17 cellular contexts compared by ENCODE assay signal in genomic region chr2:68809324-68810240, GRCh38.
DNase-seq lines count a peak whose midpoint lies in the region; ATAC-seq, FAIRE-seq and TF ChIP-seq lines count a peak whose summit lies in the region.
"Had no signal": no experiment of that assay in that cellular context is flagged by ENCODE, and none has a peak within 500 bp of the region (broad histone marks: within the 10 kb centered on the region; RNA-seq: fewer than 3 reads in every experiment).

No MANE protein-coding gene starts in this region.

- peaks cover 43% of the 10 kb centered on the region for H3K4me1 ChIP-seq in CD4-positive, alpha-beta memory T cell (ENCODE audit: insufficient read depth, low read length)
- H3K4me1 ChIP-seq in keratinocyte (ENCODE audit: control insufficient read depth, extremely low read depth, insufficient read depth, low read length) (peaks cover 68% of the 10 kb centered on the region), lower lobe of right lung (peaks cover 36% of the 10 kb centered on the region)

- H3K4me3 Mint-ChIP-seq in CD4-positive, alpha-beta memory T cell, result no peak overlapping the region
- H3K4me3 Mint-ChIP-seq in activated CD8-positive, alpha-beta T cell treated with anti-CD3 and anti-CD28 coated beads, Interleukin-2, amount 10 ng/mL, durations not matched to agents 7 days and 5 days, result no peak overlapping the region

- peak overlapping the region; percentile 16 for H3K9ac ChIP-seq in keratinocyte (ENCODE audit: control insufficient read depth, extremely low read depth, insufficient read depth, low read length)

- POLR2A ChIA-PET in CD4-positive, alpha-beta memory T cell (lab: Charles Lee; ENCODE audit: partially characterized antibody), result interaction anchor here (0.6 to 1.2 kb wide), 5 partner anchors 8 to 58 kb away, joined by 3 read pairs; no protein-coding TSS in a partner anchor
- POLR2A ChIA-PET in activated CD8-positive, alpha-beta T cell treated with anti-CD3 and anti-CD28 coated beads, Interleukin-2, amount 10 ng/mL, durations not matched to agents 7 days and 5 days (lab: Charles Lee), result no interaction called here

- peaks cover 78 to 79% of the 10 kb centered on the region in 2 donors for H3K36me3 Mint-ChIP-seq in CD4-positive, alpha-beta memory T cell
- peaks cover 76% of the 10 kb centered on the region for H3K36me3 Mint-ChIP-seq in activated CD8-positive, alpha-beta T cell treated with anti-CD3 and anti-CD28 coated beads, Interleukin-2, amount 10 ng/mL, durations not matched to agents 7 days and 5 days (ENCODE audit: low read depth)

- peaks cover 3% of the 10 kb centered on the region for H3K79me2 ChIP-seq in keratinocyte (ENCODE audit: control insufficient read depth, insufficient read depth, low read length)

- CTCF ChIA-PET in CD4-positive, alpha-beta memory T cell (lab: Charles Lee; ENCODE audit: partially characterized antibody), result interaction anchor here (0.7 to 2.7 kb wide), 4 partner anchors 33 to 101 kb away, joined by 3 to 11 read pairs (median 4); no protein-coding TSS in a partner anchor
- CTCF ChIA-PET in activated CD8-positive, alpha-beta T cell treated with anti-CD3 and anti-CD28 coated beads, Interleukin-2, amount 10 ng/mL, durations not matched to agents 7 days and 5 days (lab: Charles Lee), result interaction anchor here (1.2 kb wide), 1 partner anchor 58 kb away, joined by 3 read pairs; no protein-coding TSS in a partner anchor

- DNase-seq in CD4-positive, alpha-beta memory T cell, result no peak
- DNase-seq in Jurkat, Clone E6-1 (ENCODE audit: low read depth, low spot score), result peak; percentile 81
- peak; percentile 12 for DNase-seq in activated CD8-positive, alpha-beta T cell treated with anti-CD3 and anti-CD28 coated beads, Interleukin-2, amount 10 ng/mL, durations not matched to agents 7 days and 5 days
- DNase-seq in keratinocyte (ENCODE audit: low read depth, low spot score), result peak; percentile 81
- no peak for DNase-seq in CD1c-positive myeloid dendritic cell (ENCODE audit: extremely low spot score)
- no peak for DNase-seq in SKM-1 treated with dmso at 0.1 percent for 144 hours (lab: John Stamatoyannopoulos, UW; ENCODE audit: unreplicated experiment)
- no peak for DNase-seq in lower lobe of right lung
- DNase-seq: adrenal gland; erythroblast; NCI-H510A treated with DMSO at 0.1 percent for 48 hours; RPMI8226; stimulated activated CD4-positive, alpha-beta T cell treated with anti-CD3 and anti-CD28 coated beads, Interleukin-2, amount 100 ng/mL, for 24 hours; stimulated activated CD8-positive, alpha-beta memory T cell treated with anti-CD3 and anti-CD28 coated beads, Interleukin-4, amount 100 ng/mL, for 48 hours; T1000 had no signal

- TF ChIP-seq CTCF in keratinocyte (optimal IDR thresholded peaks at IDR 0.05 in 1 of 3, IDR thresholded peaks at IDR 0.05 in 1 of 3, conservative IDR thresholded peaks at IDR 0.05 in 1 of 3; ENCODE audit: extremely low read depth in 1 of 3, insufficient read depth in 2 of 3, low read length in 3 of 3) (no peak), lower lobe of right lung (IDR thresholded peaks at IDR 0.05) (no peak)

- H3K27ac ChIP-seq in CD4-positive, alpha-beta memory T cell (ENCODE audit: low read depth, low read length), result peak overlapping the region; percentile 24
- H3K27ac ChIP-seq in keratinocyte (ENCODE audit: control insufficient read depth, insufficient read depth, low read length) (peak overlapping the region; percentile 51), lower lobe of right lung (no peak overlapping the region)
- H3K27ac ChIP-seq: C4-2B had no signal

- ATAC-seq in activated CD8-positive, alpha-beta T cell treated with anti-CD3 and anti-CD28 coated beads, Interleukin-2, amount 10 ng/mL, durations not matched to agents 7 days and 5 days, result no peak
- no peak for ATAC-seq in lower lobe of right lung
- ATAC-seq: left lobe of liver had no signal

- H3K27me3 Mint-ChIP-seq in CD4-positive, alpha-beta memory T cell, result no peaks in the 10 kb centered on the region
- H3K27me3 Mint-ChIP-seq in activated CD8-positive, alpha-beta T cell treated with anti-CD3 and anti-CD28 coated beads, Interleukin-2, amount 10 ng/mL, durations not matched to agents 7 days and 5 days (ENCODE audit: low read depth), result no peaks in the 10 kb centered on the region

- H2AFZ ChIP-seq in keratinocyte (ENCODE audit: control insufficient read depth, low read length), result no peak overlapping the region

- H3K4me2 ChIP-seq in keratinocyte (ENCODE audit: control insufficient read depth, extremely low read depth, insufficient read depth, low read depth, low read length), result peak overlapping the region; percentile 39

- intact Hi-C loops in CD4-positive, alpha-beta memory T cell (cut with micrococcal nuclease), result no loop called here
- intact Hi-C loops in lower lobe of right lung (cut with DNase I), result no loop called here

- H3K4me1 Mint-ChIP-seq in CD4-positive, alpha-beta memory T cell, result peaks cover 43 to 63% (median 45%) of the 10 kb centered on the region in 4 donors
- H3K4me1 Mint-ChIP-seq in activated CD8-positive, alpha-beta T cell treated with anti-CD3 and anti-CD28 coated beads, Interleukin-2, amount 10 ng/mL, durations not matched to agents 7 days and 5 days (ENCODE audit: low read depth), result peaks cover 23% of the 10 kb centered on the region

- no peaks in the 10 kb centered on the region for H4K20me1 ChIP-seq in keratinocyte (ENCODE audit: control insufficient read depth, extremely low read depth, insufficient read depth, low read length)

- dilution Hi-C loops in keratinocyte (cut with MboI; ENCODE audit: extremely low pct_ligation_motif_present, low sequenced_read_pairs), result no loop called here

- peak; percentile 79 for FAIRE-seq in keratinocyte (lab: Jason Lieb, UNC)
- FAIRE-seq: urothelium cell line had no signal

- H3K9me1 ChIP-seq in keratinocyte (ENCODE audit: control insufficient read depth, extremely low read depth, insufficient read depth, low read length), result no peaks in the 10 kb centered on the region

- peaks cover 87% of the 10 kb centered on the region for H3K36me3 ChIP-seq in CD4-positive, alpha-beta memory T cell (ENCODE audit: insufficient read depth, low read length)
- H3K36me3 ChIP-seq in keratinocyte (ENCODE audit: control insufficient read depth in 2 of 2, extremely low read depth in 1 of 2, insufficient read depth in 2 of 2, low read length in 2 of 2) (peaks cover 5 to 16% of the 10 kb centered on the region in 2 experiments), lower lobe of right lung (peaks cover 53% of the 10 kb centered on the region)

- no peaks in the 10 kb centered on the region for H3K27me3 ChIP-seq in CD4-positive, alpha-beta memory T cell (ENCODE audit: insufficient read depth, low read length)
- H3K27me3 ChIP-seq in keratinocyte (ENCODE audit: control insufficient read depth, extremely low read depth, insufficient read depth, low read length), result no peaks in the 10 kb centered on the region
- no peaks in the 10 kb centered on the region for H3K27me3 ChIP-seq in lower lobe of right lung (ENCODE audit: low read depth)
- H3K27me3 ChIP-seq: adrenal gland had no signal

- H3K9me3 ChIP-seq in CD4-positive, alpha-beta memory T cell (ENCODE audit: control insufficient read depth in 1 of 2, low read length in 2 of 2), result no peaks in the 10 kb centered on the region
- H3K9me3 ChIP-seq in keratinocyte (ENCODE audit: control insufficient read depth, low read depth, low read length) (no peaks in the 10 kb centered on the region), lower lobe of right lung (no peaks in the 10 kb centered on the region)
- H3K9me3 ChIP-seq: adrenal gland had no signal

- H3K9me3 Mint-ChIP-seq in CD4-positive, alpha-beta memory T cell, result no peaks in the 10 kb centered on the region
- H3K9me3 Mint-ChIP-seq in activated CD8-positive, alpha-beta T cell treated with anti-CD3 and anti-CD28 coated beads, Interleukin-2, amount 10 ng/mL, durations not matched to agents 7 days and 5 days (ENCODE audit: insufficient read depth), result no peaks in the 10 kb centered on the region

- H3K27ac Mint-ChIP-seq in CD4-positive, alpha-beta memory T cell, result peak overlapping the region in 6 of 7 donors; percentile 84 to 96 (median 91)
- H3K27ac Mint-ChIP-seq in activated CD8-positive, alpha-beta T cell treated with anti-CD3 and anti-CD28 coated beads, Interleukin-2, amount 10 ng/mL, durations not matched to agents 7 days and 5 days, result peak overlapping the region; percentile 31

- H3K4me3 ChIP-seq in CD4-positive, alpha-beta memory T cell (ENCODE audit: low read length in 2 of 2), result no peak overlapping the region
- H3K4me3 ChIP-seq in Jurkat, Clone E6-1 (ENCODE audit: low read length), result no peak overlapping the region
- H3K4me3 ChIP-seq in keratinocyte (ENCODE audit: control insufficient read depth in 2 of 3, extremely low read depth in 1 of 3, insufficient read depth in 2 of 3, low read depth in 1 of 3, low read length in 3 of 3) (no peak overlapping the region), lower lobe of right lung (no peak overlapping the region)
- H3K4me3 ChIP-seq: adrenal gland had no signal

Comparison
In these comparisons a context has a peak if more than half of its experiments do, and no peak if none do; other contexts are left out.
1. DNase-seq: peak in Jurkat, Clone E6-1 (single experiment), activated CD8-positive, alpha-beta T cell treated with anti-CD3 and anti-CD28 coated beads, Interleukin-2, amount 10 ng/mL, durations not matched to agents 7 days and 5 days (single experiment) and keratinocyte (single experiment); none in CD4-positive, alpha-beta memory T cell (0 of 5), CD1c-positive myeloid dendritic cell (single experiment), SKM-1 treated with dmso at 0.1 percent for 144 hours (single experiment) and lower lobe of right lung (single experiment).